In the genomic region with DNA sequence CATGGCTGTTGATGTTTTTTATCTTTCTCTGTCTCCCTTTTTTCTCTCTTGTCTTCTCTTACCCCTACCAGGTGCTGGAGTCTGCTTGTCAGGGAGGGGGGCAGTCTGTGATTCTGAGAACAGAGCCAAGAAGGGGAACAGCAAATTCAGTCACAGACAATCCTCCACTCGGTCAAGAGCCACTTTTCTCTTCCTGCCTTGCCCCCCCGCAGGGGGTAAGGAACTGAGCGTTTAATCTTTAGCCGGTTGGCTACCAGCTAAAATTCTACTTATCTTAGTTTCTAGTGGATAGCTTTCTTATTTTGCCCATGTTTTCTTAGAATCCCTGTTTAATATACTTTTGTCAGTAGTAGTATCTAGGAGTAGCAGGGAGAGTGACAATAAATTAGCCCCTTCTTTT, we compare ENCODE assay signal across 9 cellular contexts. TPM values are rescaled to one million over a fixed set of nuclear protein-coding genes. Genes with fewer than 3 reads are reported as not detected.
DNase-seq lines count a peak whose midpoint lies in the region; ATAC-seq and TF ChIP-seq lines count a peak whose summit lies in the region.
"Had no signal": no experiment of that assay in that cellular context is flagged by ENCODE, and none has a peak within 500 bp of the region (broad histone marks: within the 10 kb centered on the region; RNA-seq: fewer than 3 reads in every experiment).

No MANE protein-coding gene starts in this region.

- H4K5ac ChIP-seq in H9 (ENCODE audit: insufficient read length, low read depth, low read length) = no peak overlapping the region

- peaks cover 13 to 22% (median 15%) of the 10 kb centered on the region in 3 experiments; a peak in 6 of 7 replicates for H3K36me3 Mint-ChIP-seq in H9 (ENCODE audit: insufficient read depth in 1 of 3, low read depth in 3 of 3)

- peaks cover 35 to 41% of the 10 kb centered on the region in 2 experiments for H3K4me1 Mint-ChIP-seq in H9

- H2BK120ac ChIP-seq in H9 (ENCODE audit: low read depth, low read length, poor library complexity, severe bottlenecking) = no peak overlapping the region

- H3K9me3 ChIP-seq in A673 (ENCODE audit: low read depth, low read length, poor library complexity, severe bottlenecking) = no peaks in the 10 kb centered on the region
- H3K9me3 ChIP-seq in H9 (ENCODE audit: control insufficient read depth, low read depth, low read length) = no peaks in the 10 kb centered on the region
- no peaks in the 10 kb centered on the region for H3K9me3 ChIP-seq in muscle layer of duodenum (ENCODE audit: control insufficient read depth in 1 of 2, low read length in 2 of 2)

- H3K23me2 ChIP-seq in H9 (ENCODE audit: insufficient read length, low read depth, low read length, poor library complexity, severe bottlenecking) = peaks cover 9% of the 10 kb centered on the region

- CTCF ChIA-PET in A673 (lab: Charles Lee) = no interaction called here

- no peaks in the 10 kb centered on the region for H3K9me3 Mint-ChIP-seq in H9

- H3K9ac ChIP-seq in H9 (ENCODE audit: extremely low read depth, insufficient read length, low read length) = peak overlapping the region; percentile 25

- peaks cover 6% of the 10 kb centered on the region for H3K79me1 ChIP-seq in H9 (ENCODE audit: insufficient read depth, low read depth, low read length, poor library complexity, severe bottlenecking)

- no peak overlapping the region for H3T11ph ChIP-seq in H9 (ENCODE audit: low read length)

- BruUV-seq in A673 (replicated peaks; lab: Mats Ljungman, UMichigan) = no TSS peak

- intact Hi-C loops in A673 (cut with micrococcal nuclease; ENCODE audit: unreplicated experiment) = no loop called here

- no peak overlapping the region for H3K4ac ChIP-seq in H9 (ENCODE audit: low read depth, low read length)

- H3K23ac ChIP-seq in H9 (ENCODE audit: insufficient read length, low read depth, low read length) = no peak overlapping the region

- H3K4me3 ChIP-seq in A673 (ENCODE audit: low read depth, low read length, poor library complexity, severe bottlenecking) = peak overlapping the region; percentile 6
- no peak overlapping the region for H3K4me3 ChIP-seq in muscle layer of duodenum (ENCODE audit: low read depth in 1 of 2, low read length in 2 of 2)

- no peak overlapping the region for H3K27ac ChIP-seq in A673 (ENCODE audit: low read depth, low read length, poor library complexity, severe bottlenecking)
- no peak overlapping the region for H3K27ac ChIP-seq in H9 (ENCODE audit: insufficient read length, low read depth, low read length)
- peak overlapping the region; percentile 41 for H3K27ac ChIP-seq in muscle layer of duodenum (ENCODE audit: low read length)

- H3K79me2 ChIP-seq in H9 (ENCODE audit: insufficient read depth, low read length) = peaks cover 30% of the 10 kb centered on the region; the same call in 1 of the 2 replicates

- H3K56ac ChIP-seq in H9 (ENCODE audit: insufficient read length, low read depth, low read length) = no peak overlapping the region

- H2BK5ac ChIP-seq in H9 (ENCODE audit: insufficient read length, low read length) = no peak overlapping the region

- H4K8ac ChIP-seq in H9 (replicated peaks; ENCODE audit: insufficient read length, low read depth, low read length) = no peak overlapping the region

- TF ChIP-seq CTCF in A673 (conservative IDR thresholded peaks at IDR 0.05; ENCODE audit: low read depth, low read length) (no peak), H9 (conservative IDR thresholded peaks at IDR 0.05) (no peak)

- DNase-seq in A673 (ENCODE audit: low spot score) (no peak), H9 (no peak), astrocyte of the hippocampus (ENCODE audit: low read depth, low spot score) (peak; percentile 13), NCI-H2227 (lab: John Stamatoyannopoulos, UW; ENCODE audit: unreplicated experiment) (no peak), NCI-H1930 (lab: John Stamatoyannopoulos, UW) (no peak)
- DNase-seq in activated CD4-positive, CD25-positive, alpha-beta regulatory T cell (lab: John Stamatoyannopoulos, UW) = no peak
- DNase-seq: NCI-H1436 had no signal

- POLR2A ChIA-PET in A673 (lab: Charles Lee; ENCODE audit: low non-redundant PET) = no interaction called here

- H3K27me3 ChIP-seq in A673 (replicated peaks; ENCODE audit: insufficient read depth, low read depth, low read length, poor library complexity) (no peaks in the 10 kb centered on the region), H9 (ENCODE audit: insufficient read depth, low read length) (no peaks in the 10 kb centered on the region), muscle layer of duodenum (ENCODE audit: low read depth, low read length) (no peaks in the 10 kb centered on the region)

- no peak overlapping the region for H4K91ac ChIP-seq in H9 (ENCODE audit: insufficient read length, low read depth, low read length)

- no peaks in the 10 kb centered on the region for H3K27me3 Mint-ChIP-seq in H9 (ENCODE audit: low read depth)

- peak overlapping the region; percentile 82 to 93 for H3K4me3 Mint-ChIP-seq in H9

- WGBS in H9 (ENCODE audit: extremely low coverage, insufficient read length, low lambda C conversion rate) = no CpG with 5 or more reads among the region's 4 CpGs

- no peak overlapping the region for H2AK5ac ChIP-seq in H9 (ENCODE audit: insufficient read length, low read length)

- H3K27ac Mint-ChIP-seq in H9 = peak overlapping the region; percentile 41 to 86 (median 84); a peak in 5 of 7 replicates

- no peak overlapping the region for H2AFZ ChIP-seq in H9 (ENCODE audit: low read length)

- no peak overlapping the region for H2BK15ac ChIP-seq in H9 (ENCODE audit: low read depth, low read length)

- no peak for ATAC-seq in HG03571 (IDR thresholded peaks at IDR 0.05; ENCODE audit: unreplicated experiment)

- H3K4me2 ChIP-seq in H9 (ENCODE audit: insufficient read depth, insufficient read length, low read length) = peak overlapping the region; percentile 38

- H3K4me1 ChIP-seq in A673 (ENCODE audit: insufficient read depth, low read length, poor library complexity, severe bottlenecking) = peaks cover 27% of the 10 kb centered on the region
- H3K4me1 ChIP-seq in H9 (ENCODE audit: insufficient read depth, low read length) = no peaks in the 10 kb centered on the region; the same call in 1 of the 2 replicates
- H3K4me1 ChIP-seq in muscle layer of duodenum (ENCODE audit: control insufficient read depth in 1 of 2, insufficient read depth in 2 of 2, low read length in 2 of 2) = peaks cover 7 to 26% of the 10 kb centered on the region in 2 donors

- no peak overlapping the region for H2BK12ac ChIP-seq in H9 (ENCODE audit: insufficient read length, low read depth, low read length)

- H3K18ac ChIP-seq in H9 (ENCODE audit: insufficient read length, low read depth, low read length) = no peak overlapping the region

- H2BK20ac ChIP-seq in H9 (ENCODE audit: low read depth, low read length, poor library complexity, severe bottlenecking) = no peak overlapping the region

- H3K14ac ChIP-seq in H9 (ENCODE audit: insufficient read depth, low read length) = no peak overlapping the region

- H4K20me1 ChIP-seq in H9 (ENCODE audit: control insufficient read depth, insufficient read depth, insufficient read length) = no peaks in the 10 kb centered on the region

- H3K36me3 ChIP-seq in A673 (ENCODE audit: insufficient read depth, low read length, poor library complexity, severe bottlenecking) (peaks cover 5% of the 10 kb centered on the region), muscle layer of duodenum (ENCODE audit: control insufficient read depth in 1 of 2, insufficient read depth in 2 of 2, low read length in 2 of 2) (no peaks in the 10 kb centered on the region)

RNA-seq across cellular contexts. Expression of gene RIMKLB, which starts 1.9 kb away (rescaled TPM):
- total RNA-seq in A673 (2021) = 21.9 and 27.2 TPM in 2 replicates
- total RNA-seq in H9 (2021) = 80.2 and 87.7 TPM in 2 replicates

RNA-seq across cellular contexts. Expression of gene MFAP5, which starts 37.1 kb away (rescaled TPM):
- total RNA-seq in A673 (2021) (0.52 and 1.7 TPM in 2 replicates), H9 (2021) (0.09 and 0.26 TPM in 2 replicates)
